ENCODE assay signal across 26 cellular contexts in genomic region chrX:26722666-26723428, GRCh38.
"Had no signal": no experiment of that assay in that cellular context is flagged by ENCODE, and none has a peak within 500 bp of the region (broad histone marks: within the 10 kb centered on the region; RNA-seq: fewer than 3 reads in every experiment).

No MANE protein-coding gene starts in this region.

- H3K36me3 ChIP-seq: left ventricle myocardium inferior, neural progenitor cell, pancreas, right lobe of liver, stomach, thyroid gland, transverse colon, upper lobe of left lung, vagina had no signal

- H3K27ac ChIP-seq: left ventricle myocardium inferior, neural progenitor cell, pancreas, psoas muscle, right lobe of liver, stomach, testis, thyroid gland, transverse colon, upper lobe of left lung, vagina had no signal

- ATAC-seq: natural killer cell; pancreas; psoas muscle; right lobe of liver; stimulated activated naive B cell treated with anti-CD40 and anti-IgM and Interleukin-4, amounts not matched to agents 10 μg/mL and 1 μg/mL and 100 μg/mL, for 72 hours; stimulated activated naive CD8-positive, alpha-beta T cell treated with anti-CD3 and anti-CD28 coated beads, Interleukin-15, Interleukin-2, amounts not matched to agents 100 U/mL and 50 U/mL, for 24 hours had no signal

- H3K4me3 ChIP-seq: left ventricle myocardium inferior, lung, neural progenitor cell, pancreas, psoas muscle, right lobe of liver, smooth muscle cell, stomach, testis, thyroid gland, transverse colon, upper lobe of left lung, vagina had no signal

- H3K9me3 ChIP-seq: left ventricle myocardium inferior, pancreas, psoas muscle, right lobe of liver, stomach, testis, thyroid gland, transverse colon, upper lobe of left lung, vagina had no signal

- FAIRE-seq: islet of Langerhans had no signal

- DNase-seq: hippocampal formation; immature natural killer cell; left ventricle myocardium inferior; mesendoderm; naive B cell; natural killer cell; nephron progenitor cell; psoas muscle; right lobe of liver; stimulated activated CD4-positive, alpha-beta T cell treated with anti-CD3 and anti-CD28 coated beads, Interleukin-12 subunit alpha, Interleukin-12 subunit beta, amount 100 ng/mL, for 4 hours; stimulated activated CD4-positive, alpha-beta T cell treated with anti-CD3 and anti-CD28 coated beads, Interleukin-15, amount 100 ng/mL, for 24 hours; stimulated activated CD4-positive, alpha-beta T cell treated with anti-CD3 and anti-CD28 coated beads, Interleukin-2, amount 100 ng/mL, for 24 hours; stimulated activated CD4-positive, alpha-beta T cell treated with anti-CD3 and anti-CD28 coated beads, Interleukin-4, amount 100 ng/mL, for 1 hour; stimulated activated naive B cell treated with anti-CD40 and anti-IgM and Interleukin-4, amounts not matched to agents 10 μg/mL and 1 μg/mL and 100 μg/mL, for 72 hours; stimulated activated naive CD8-positive, alpha-beta T cell treated with anti-CD3 and anti-CD28 coated beads, Interleukin-15, Interleukin-2, amounts not matched to agents 100 U/mL and 50 U/mL, for 24 hours; stomach; testis; thyroid gland; transverse colon had no signal

- H3K9ac ChIP-seq: neural progenitor cell had no signal

- H3K4me1 ChIP-seq: left ventricle myocardium inferior, neural progenitor cell, pancreas, psoas muscle, right lobe of liver, stomach, testis, thyroid gland, transverse colon, upper lobe of left lung, vagina had no signal

- H3K27me3 ChIP-seq: neural progenitor cell, right lobe of liver, stomach, testis, thyroid gland, transverse colon, upper lobe of left lung, vagina had no signal
